Comparison of ENCODE assay signal across 12 cellular contexts in the genomic region with DNA sequence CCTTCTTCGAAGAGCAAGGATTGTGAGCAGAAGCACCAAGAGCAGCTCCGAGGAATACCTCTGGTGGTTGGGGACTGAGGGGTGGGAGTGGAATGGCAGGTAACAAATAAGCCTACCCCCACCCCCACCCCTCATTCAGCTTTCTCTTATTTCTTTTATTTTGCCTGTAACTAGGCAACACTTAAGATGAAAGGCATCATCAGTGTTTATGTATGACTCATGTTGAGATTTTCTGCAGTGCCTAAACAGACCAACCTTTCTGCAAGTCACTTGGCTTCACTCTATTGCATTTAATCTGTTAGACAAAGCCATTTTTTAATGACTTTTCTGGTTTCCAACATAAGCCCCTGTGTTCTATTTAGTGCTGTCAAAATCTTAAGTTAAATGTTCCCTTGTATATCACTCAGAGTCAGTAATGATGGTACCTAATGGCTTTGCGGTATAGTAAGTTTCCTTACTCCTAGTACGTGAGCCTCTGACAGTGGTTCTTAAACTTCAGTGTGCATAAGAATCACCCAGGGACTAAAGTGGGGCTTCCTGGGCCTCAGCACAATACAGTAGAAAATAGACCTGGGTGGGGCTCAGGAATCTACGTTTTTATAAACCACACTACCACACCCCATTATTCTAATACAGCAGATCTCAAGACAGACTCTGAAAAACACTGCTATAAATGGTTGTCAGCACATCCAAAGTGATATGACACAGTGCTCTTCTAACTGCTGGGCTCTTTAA. TPM values are rescaled to one million over a fixed set of nuclear protein-coding genes. Genes with fewer than 3 reads are reported as not detected.
DNase-seq lines count a peak whose midpoint lies in the region; ATAC-seq and TF ChIP-seq lines count a peak whose summit lies in the region.
"Had no signal": no experiment of that assay in that cellular context is flagged by ENCODE, and none has a peak within 500 bp of the region (broad histone marks: within the 10 kb centered on the region; RNA-seq: fewer than 3 reads in every experiment).

No MANE protein-coding gene starts in this region.

- no peak for ATAC-seq in natural killer cell
- ATAC-seq: activated CD8-positive, alpha-beta T cell treated with anti-CD3 and anti-CD28 coated beads, Interleukin-2, amount 10 ng/mL, durations not matched to agents 7 days and 5 days had no signal

- H3F3A ChIP-seq in PC-9 (ENCODE audit: insufficient read depth, low read depth): no peaks in the 10 kb centered on the region; the same call in 1 of the 2 replicates

- CTCF ChIA-PET in PC-9 (lab: Charles Lee) (no interaction called here), HEK293T (lab: Yijun Ruan, JAX) (no interaction called here)

- no TSS peak for BruUV-seq in PC-9 (replicated peaks; lab: Mats Ljungman, UMichigan)

- H3K27me3 Mint-ChIP-seq in osteocyte (ENCODE audit: unreplicated experiment): peaks cover 38% of the 10 kb centered on the region
- peaks cover 19 to 31% of the 10 kb centered on the region in 2 donors for H3K27me3 Mint-ChIP-seq in natural killer cell (ENCODE audit: low read depth in 2 of 2)

- no peaks in the 10 kb centered on the region for H3K9me3 Mint-ChIP-seq in osteocyte (ENCODE audit: unreplicated experiment)
- H3K9me3 Mint-ChIP-seq in natural killer cell: no peaks in the 10 kb centered on the region
- H3K9me3 Mint-ChIP-seq: activated naive CD4-positive, alpha-beta T cell treated with anti-CD3 and anti-CD28 coated beads, Interleukin-2, amount 50 U/mL, for 24 hours; CD4-positive, alpha-beta T cell had no signal

- no peaks in the 10 kb centered on the region for H3K36me3 Mint-ChIP-seq in osteocyte (ENCODE audit: unreplicated experiment)
- no peaks in the 10 kb centered on the region for H3K36me3 Mint-ChIP-seq in natural killer cell
- H3K36me3 Mint-ChIP-seq: activated naive CD4-positive, alpha-beta T cell treated with anti-CD3 and anti-CD28 coated beads, Interleukin-2, amount 50 U/mL, for 24 hours had no signal

- DNase-seq in DMS53 (lab: John Stamatoyannopoulos, UW): peak; percentile 70
- DNase-seq in PC-9: peak; percentile 7 to 80
- peak; percentile 64 for DNase-seq in fibroblast of mammary gland (ENCODE audit: low read depth)
- no peak for DNase-seq in osteocyte (ENCODE audit: extremely low spot score, unreplicated experiment)
- no peak for DNase-seq in pons (ENCODE audit: low spot score)
- no peak for DNase-seq in HEK293T (ENCODE audit: extremely low spot score)
- DNase-seq in natural killer cell: no peak
- no peak for DNase-seq in T-helper 1 cell
- DNase-seq: activated CD8-positive, alpha-beta T cell treated with anti-CD3 and anti-CD28 coated beads, Interleukin-2, amount 10 ng/mL, durations not matched to agents 7 days and 5 days; CD4-positive, alpha-beta T cell; substantia nigra had no signal

- H3K4me1 Mint-ChIP-seq in osteocyte (ENCODE audit: unreplicated experiment) (peaks cover 7% of the 10 kb centered on the region), natural killer cell (no peaks in the 10 kb centered on the region)
- H3K4me1 Mint-ChIP-seq: activated naive CD4-positive, alpha-beta T cell treated with anti-CD3 and anti-CD28 coated beads, Interleukin-2, amount 50 U/mL, for 24 hours had no signal

- H3K4me1 ChIP-seq in PC-9 (replicated peaks; ENCODE audit: insufficient read depth): peaks cover 15% of the 10 kb centered on the region

- H4K20me1 ChIP-seq in PC-9 (ENCODE audit: insufficient read depth): no peaks in the 10 kb centered on the region

- peak overlapping the region; percentile 13 for H3K4me2 ChIP-seq in PC-9

- H3K27me3 ChIP-seq in PC-9 (ENCODE audit: insufficient read depth, low read depth): no peaks in the 10 kb centered on the region

- H3K4me3 ChIP-seq in PC-9 (no peak overlapping the region), fibroblast of mammary gland (ENCODE audit: control insufficient read depth, low read depth, low read length) (no peak overlapping the region)

- no peaks in the 10 kb centered on the region for H3K9me3 ChIP-seq in PC-9 (ENCODE audit: insufficient read depth, low read depth)

- H3K27ac ChIP-seq in PC-9: peak overlapping the region; percentile 30; the same call in 1 of the 2 replicates

- H3K27ac Mint-ChIP-seq in osteocyte (ENCODE audit: unreplicated experiment): peak overlapping the region; percentile 33
- H3K27ac Mint-ChIP-seq in natural killer cell: no peak overlapping the region
- H3K27ac Mint-ChIP-seq: activated CD8-positive, alpha-beta T cell treated with anti-CD3 and anti-CD28 coated beads, Interleukin-2, amount 10 ng/mL, durations not matched to agents 7 days and 5 days; activated naive CD4-positive, alpha-beta T cell treated with anti-CD3 and anti-CD28 coated beads, Interleukin-2, amount 50 U/mL, for 24 hours; CD4-positive, alpha-beta T cell had no signal

- H3K79me2 ChIP-seq in PC-9 (ENCODE audit: low read depth): no peaks in the 10 kb centered on the region

- POLR2A ChIA-PET in PC-9 (lab: Charles Lee; ENCODE audit: unreplicated experiment) (no interaction called here), HEK293T (lab: Yijun Ruan, JAX) (no interaction called here)

- no peak for TF ChIP-seq CTCF in PC-9 (conservative IDR thresholded peaks at IDR 0.05)
- TF ChIP-seq CTCF in fibroblast of mammary gland (conservative IDR thresholded peaks at IDR 0.05; ENCODE audit: control insufficient read depth, insufficient read depth, low read depth, low read length): no peak
- TF ChIP-seq CTCF in osteocyte (IDR thresholded peaks at IDR 0.05): no peak
- TF ChIP-seq CTCF in natural killer cell (IDR thresholded peaks at IDR 0.05): no peak

- H3K9me2 ChIP-seq in PC-9 (ENCODE audit: insufficient read depth): no peaks in the 10 kb centered on the region

- H3K4me3 Mint-ChIP-seq in osteocyte (ENCODE audit: unreplicated experiment) (no peak overlapping the region), natural killer cell (no peak overlapping the region)
- H3K4me3 Mint-ChIP-seq: activated CD8-positive, alpha-beta T cell treated with anti-CD3 and anti-CD28 coated beads, Interleukin-2, amount 10 ng/mL, durations not matched to agents 7 days and 5 days; activated naive CD4-positive, alpha-beta T cell treated with anti-CD3 and anti-CD28 coated beads, Interleukin-2, amount 50 U/mL, for 24 hours; CD4-positive, alpha-beta T cell had no signal

- H2AFZ ChIP-seq in PC-9: no peak overlapping the region

- intact Hi-C loops in PC-9 (cut with micrococcal nuclease; ENCODE audit: unreplicated experiment) (loop anchor here (1.0 kb wide), 1 partner anchor 33 kb away; no protein-coding TSS in a partner anchor), natural killer cell (cut with micrococcal nuclease) (no loop called here)

- no peaks in the 10 kb centered on the region for H3K36me3 ChIP-seq in PC-9 (ENCODE audit: low read depth)

TF ChIP-seq in HEK293T, 16 proteins besides CTCF, POLR2A, EP300 and RAD21:
- no peak for TF ChIP-seq NFRKB (IDR thresholded peaks at IDR 0.05)
- no peak for TF ChIP-seq LEF1 (IDR thresholded peaks at IDR 0.05; ENCODE audit: borderline replicate concordance)
- no peak for TF ChIP-seq SP1 (IDR thresholded peaks at IDR 0.05)
- TF ChIP-seq FOXA1 (IDR thresholded peaks at IDR 0.05): no peak
- no peak for TF ChIP-seq CTBP1 (IDR thresholded peaks at IDR 0.05; ENCODE audit: borderline replicate concordance)
- TF ChIP-seq, protein P1, sequence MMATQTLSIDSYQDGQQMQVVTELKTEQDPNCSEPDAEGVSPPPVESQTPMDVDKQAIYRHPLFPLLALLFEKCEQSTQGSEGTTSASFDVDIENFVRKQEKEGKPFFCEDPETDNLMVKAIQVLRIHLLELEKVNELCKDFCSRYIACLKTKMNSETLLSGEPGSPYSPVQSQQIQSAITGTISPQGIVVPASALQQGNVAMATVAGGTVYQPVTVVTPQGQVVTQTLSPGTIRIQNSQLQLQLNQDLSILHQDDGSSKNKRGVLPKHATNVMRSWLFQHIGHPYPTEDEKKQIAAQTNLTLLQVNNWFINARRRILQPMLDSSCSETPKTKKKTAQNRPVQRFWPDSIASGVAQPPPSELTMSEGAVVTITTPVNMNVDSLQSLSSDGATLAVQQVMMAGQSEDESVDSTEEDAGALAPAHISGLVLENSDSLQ (IDR thresholded peaks at IDR 0.05): no peak
- no peak for TF ChIP-seq BHLHE40 (IDR thresholded peaks at IDR 0.05; ENCODE audit: borderline replicate concordance)
- no peak for TF ChIP-seq FOXK2 (IDR thresholded peaks at IDR 0.05)
- no peak for TF ChIP-seq ELF4 (IDR thresholded peaks at IDR 0.05)
- TF ChIP-seq L3MBTL2 (conservative IDR thresholded peaks at IDR 0.05): no peak
- TF ChIP-seq TARDBP (IDR thresholded peaks at IDR 0.05): no peak
- TF ChIP-seq ZNF384 (IDR thresholded peaks at IDR 0.05): no peak
- TF ChIP-seq HDGF (IDR thresholded peaks at IDR 0.05; ENCODE audit: borderline replicate concordance): no peak
- no peak for TF ChIP-seq FOXM1 (IDR thresholded peaks at IDR 0.05; ENCODE audit: borderline replicate concordance)
- TF ChIP-seq ARNT (IDR thresholded peaks at IDR 0.05): no peak

RNA-seq across cellular contexts. Expression of a gene that starts 20.0 kb away (rescaled TPM):
- total RNA-seq in PC-9 (2021) (not detected in 2 replicates), osteocyte (not detected in 2 replicates), natural killer cell (not detected)
- total RNA-seq: activated CD8-positive, alpha-beta T cell treated with anti-CD3 and anti-CD28 coated beads, Interleukin-2, amount 10 ng/mL, durations not matched to agents 7 days and 5 days; CD4-positive, alpha-beta T cell had no signal

Comparison
In these comparisons a context has a peak if more than half of its experiments do, and no peak if none do; other contexts are left out.
1. DNase-seq: peak in DMS53 (single experiment), PC-9 (2 of 2) and fibroblast of mammary gland (single experiment); none in osteocyte (single experiment), pons (single experiment), HEK293T (single experiment), natural killer cell (single experiment) and T-helper 1 cell (0 of 5).